ENCODE assay signal across 15 cellular contexts in the genomic region with DNA sequence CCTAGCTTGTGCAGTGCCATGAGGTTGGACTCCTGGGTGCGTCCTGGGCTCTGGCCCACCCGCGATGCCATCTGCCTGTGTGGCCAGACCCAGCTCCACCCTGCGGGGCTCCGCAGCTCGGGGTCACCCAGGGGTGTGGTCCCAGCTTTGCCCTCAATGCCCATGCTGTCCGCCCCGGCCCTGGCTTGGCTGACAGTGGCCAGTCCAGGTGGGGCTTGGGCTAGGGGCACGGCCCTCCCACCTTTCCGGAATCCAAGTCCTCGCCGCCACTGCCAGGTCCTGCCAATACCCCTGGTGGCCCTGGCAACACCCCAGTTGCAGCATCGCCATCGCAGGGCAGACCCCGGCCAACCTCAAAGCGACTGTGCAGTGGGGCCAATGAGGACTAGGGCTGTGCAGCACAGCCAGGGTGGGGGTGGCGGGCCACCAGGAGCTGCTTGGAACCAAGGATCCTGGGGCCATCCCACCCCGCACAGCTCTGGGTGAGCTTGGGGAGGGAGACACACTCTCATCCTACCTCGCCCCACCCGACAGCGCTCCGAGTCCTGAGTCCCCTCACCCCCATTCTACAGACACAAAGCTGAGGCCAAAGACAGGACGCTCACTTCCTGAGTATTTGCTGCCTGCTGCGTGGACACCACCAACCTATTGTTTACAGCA.
A peak's percentile ranks its signal among the peaks of the same experiment; 100 is the strongest.
DNase-seq lines count a peak whose midpoint lies in the region; ATAC-seq and FAIRE-seq lines count a peak whose summit lies in the region.
"Had no signal": no experiment of that assay in that cellular context is flagged by ENCODE, and none has a peak within 500 bp of the region (broad histone marks: within the 10 kb centered on the region; RNA-seq: fewer than 3 reads in every experiment).

No MANE protein-coding gene starts in this region.

- H3K18ac ChIP-seq in neuronal stem cell (ENCODE audit: low read length), result peak overlapping the region; percentile 6

- no peak for FAIRE-seq in frontal cortex (lab: Jason Lieb, UNC)
- FAIRE-seq: GM12892 had no signal

- no peaks in the 10 kb centered on the region for H3K4me1 ChIP-seq in right cardiac atrium (ENCODE audit: control insufficient read depth, insufficient read depth, low read length)
- no peaks in the 10 kb centered on the region for H3K4me1 ChIP-seq in neuronal stem cell (ENCODE audit: control insufficient read depth in 2 of 2, insufficient read depth in 1 of 2, low read depth in 1 of 2, low read length in 2 of 2)
- H3K4me1 ChIP-seq: Caco-2, HAP-1 had no signal

- H3K4ac ChIP-seq in neuronal stem cell (ENCODE audit: low read length), result no peak overlapping the region

- no peak overlapping the region for H4K8ac ChIP-seq in neuronal stem cell (ENCODE audit: low read depth, low read length)

- ATAC-seq in right cardiac atrium, result peak; percentile 13 to 31

- no peak overlapping the region for H3K27ac ChIP-seq in right cardiac atrium (ENCODE audit: low read length)
- H3K27ac ChIP-seq in neuronal stem cell (replicated peaks; ENCODE audit: low read length), result no peak overlapping the region

- no peak overlapping the region for H4K91ac ChIP-seq in neuronal stem cell (ENCODE audit: low read depth, low read length, poor library complexity)

- WGBS in right cardiac atrium, result 98% methylated on average over 24 of the region's 24 CpGs
- WGBS in neuronal stem cell (ENCODE audit: extremely low coverage in 2 of 2, insufficient read length in 2 of 2, insufficient replicate concordance in 1 of 2), 2 donors, result no CpG with 5 or more reads among the region's 24 CpGs

- H2BK15ac ChIP-seq in neuronal stem cell (ENCODE audit: low read length), result no peak overlapping the region

- no peaks in the 10 kb centered on the region for H3K27me3 ChIP-seq in right cardiac atrium (ENCODE audit: control insufficient read depth, insufficient read depth)
- no peaks in the 10 kb centered on the region for H3K27me3 ChIP-seq in H7 (ENCODE audit: control insufficient read depth, insufficient read depth, low read length)
- no peaks in the 10 kb centered on the region for H3K27me3 ChIP-seq in neuronal stem cell (ENCODE audit: control insufficient read depth in 3 of 3, insufficient read depth in 3 of 3, low read depth in 1 of 3, low read length in 3 of 3)

- H2BK5ac ChIP-seq in neuronal stem cell (ENCODE audit: low read length), result no peak overlapping the region

- no peak overlapping the region for H3K14ac ChIP-seq in neuronal stem cell (ENCODE audit: low read length)

- H3K4me2 ChIP-seq in neuronal stem cell (ENCODE audit: insufficient read depth, low read length, poor library complexity, severe bottlenecking), result no peak overlapping the region

- H2BK12ac ChIP-seq in neuronal stem cell (ENCODE audit: low read length), result no peak overlapping the region

- no peak overlapping the region for H2AFZ ChIP-seq in neuronal stem cell (ENCODE audit: low read length)

- peaks cover 2% of the 10 kb centered on the region; the same call in 1 of the 2 replicates for H3K36me3 ChIP-seq in H7 (replicated peaks; ENCODE audit: control insufficient read depth, insufficient read depth, low read length)
- peaks cover 2 to 15% of the 10 kb centered on the region in 2 donors for H3K36me3 ChIP-seq in neuronal stem cell (replicated peaks in 1 of 2; ENCODE audit: control insufficient read depth in 2 of 2, insufficient read depth in 2 of 2, low read length in 2 of 2)
- H3K36me3 ChIP-seq: HAP-1 had no signal

- no peak overlapping the region for H2BK120ac ChIP-seq in neuronal stem cell (ENCODE audit: low read depth, low read length)

- intact Hi-C loops in right cardiac atrium (cut with DNase I) (no loop called here), cardiac septum (cut with DNase I) (no loop called here)

- H3K79me1 ChIP-seq in neuronal stem cell (ENCODE audit: low read depth, low read length), result peaks cover 4% of the 10 kb centered on the region

- H3K4me3 ChIP-seq in right cardiac atrium (ENCODE audit: low read length) (no peak overlapping the region), H7 (ENCODE audit: insufficient read depth, low read depth, low read length) (no peak overlapping the region), neuronal stem cell (ENCODE audit: low read length in 2 of 2) (no peak overlapping the region)
- H3K4me3 ChIP-seq: HAP-1 had no signal

- H3K9me3 ChIP-seq in right cardiac atrium (ENCODE audit: control insufficient read depth, low read length), result no peaks in the 10 kb centered on the region
- H3K9me3 ChIP-seq in neuronal stem cell (replicated peaks in 1 of 2; ENCODE audit: control insufficient read depth in 2 of 2, insufficient read depth in 1 of 2, low read depth in 1 of 2, low read length in 2 of 2), result peaks cover 23 to 87% of the 10 kb centered on the region in 2 donors

- no peak overlapping the region for H3K9ac ChIP-seq in neuronal stem cell (ENCODE audit: low read depth, low read length, poor library complexity)

- DNase-seq in right cardiac atrium (peak in 1 of 3 donors; percentile 43), cardiac septum (ENCODE audit: low spot score) (no peak), H7 (peak; percentile 17), neuronal stem cell (ENCODE audit: low spot score) (no peak), NCI-H2227 (lab: John Stamatoyannopoulos, UW; ENCODE audit: unreplicated experiment) (no peak), frontal cortex (ENCODE audit: low spot score in 2 of 2) (no peak)
- DNase-seq in stimulated activated CD4-positive, alpha-beta T cell treated with anti-CD3 and anti-CD28 coated beads, Interleukin-2, amount 100 ng/mL, for 48 hours, result no peak
- DNase-seq: ACHN; Caco-2; CD8-positive, alpha-beta memory T cell; DND-41; GDM1; GOT3 had no signal

- H2AK5ac ChIP-seq in neuronal stem cell (ENCODE audit: low read depth, low read length), result no peak overlapping the region

- H3K23ac ChIP-seq in neuronal stem cell (ENCODE audit: low read depth, low read length, poor library complexity), result no peak overlapping the region
